Comparison of ENCODE assay signal across 8 cellular contexts in genomic region chr15:43800286-43801136, GRCh38. TPM values are rescaled to one million over a fixed set of nuclear protein-coding genes. Genes with fewer than 3 reads are reported as not detected.
A peak's percentile ranks its signal among the peaks of the same experiment; 100 is the strongest.
DNase-seq lines count a peak whose midpoint lies in the region; ATAC-seq, FAIRE-seq and TF ChIP-seq lines count a peak whose summit lies in the region.

A gene with protein sequence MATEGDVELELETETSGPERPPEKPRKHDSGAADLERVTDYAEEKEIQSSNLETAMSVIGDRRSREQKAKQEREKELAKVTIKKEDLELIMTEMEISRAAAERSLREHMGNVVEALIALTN (plus strand): TSS chr15:43800599. CDS start chr15:43800623, 24 bp downstream.

- peak within 1 kb of the TSS; percentile 71 for H3K27ac ChIP-seq in astrocyte (ENCODE audit: low read depth, low read length)

- peaks cover 23% of the 10 kb centered on the region for H4K20me1 ChIP-seq in astrocyte (ENCODE audit: insufficient read depth, low read length)

- H3K27me3 Mint-ChIP-seq in astrocyte (ENCODE audit: low read depth, unreplicated experiment), result no peaks in the 10 kb centered on the region

- in situ Hi-C loops in GM13976 (cut with MboI; ENCODE audit: low sequenced_read_pairs, unreplicated experiment), result no loop called here

- peak within 1 kb of the TSS; percentile 100 for H3K4me3 ChIP-seq in astrocyte (ENCODE audit: insufficient read depth, low read depth, low read length)

- peak within 1 kb of the TSS; percentile 96 for H3K4me2 ChIP-seq in astrocyte (ENCODE audit: low read length)

- no peak for FAIRE-seq in astrocyte (lab: Jason Lieb, UNC)

- H3K9ac ChIP-seq in astrocyte (ENCODE audit: low read length), result peak within 1 kb of the TSS; percentile 95

- peaks cover 19% of the 10 kb centered on the region for H3K4me1 ChIP-seq in astrocyte (ENCODE audit: insufficient read depth, low read length)

- H3K9me3 Mint-ChIP-seq in astrocyte (ENCODE audit: unreplicated experiment), result peaks cover 2% of the 10 kb centered on the region

- TF ChIP-seq CTCF in GM13976 (IDR thresholded peaks at IDR 0.05; ENCODE audit: borderline replicate concordance, control extremely low read depth, extremely low read depth, insufficient read depth, missing control alignments) (no peak), astrocyte (IDR thresholded peaks at IDR 0.05; ENCODE audit: insufficient read depth, low read depth, low read length) (no peak)

- H3K36me3 Mint-ChIP-seq in astrocyte (ENCODE audit: low read depth, unreplicated experiment), result peaks cover 23% of the 10 kb centered on the region

- H3K4me1 Mint-ChIP-seq in astrocyte (ENCODE audit: low read depth, unreplicated experiment), result peaks cover 43% of the 10 kb centered on the region

- ATAC-seq in HG02840 (IDR thresholded peaks at IDR 0.05; ENCODE audit: low FRiP score, unreplicated experiment), result peak; percentile 77
- no peak for ATAC-seq in GM18873 (IDR thresholded peaks at IDR 0.05; ENCODE audit: low FRiP score, unreplicated experiment)

- H3K27ac Mint-ChIP-seq in astrocyte (ENCODE audit: unreplicated experiment), result peak within 1 kb of the TSS; percentile 99

- H2AFZ ChIP-seq in astrocyte (ENCODE audit: low read depth, low read length), result peak within 1 kb of the TSS; percentile 78

- peak; percentile 89 for DNase-seq in GM13976 (ENCODE audit: low spot score)
- peak; percentile 54 for DNase-seq in NCI-H2029 (lab: John Stamatoyannopoulos, UW)
- peak; percentile 88 for DNase-seq in T-helper 9 cell
- DNase-seq in astrocyte (ENCODE audit: low read depth), result peak; percentile 74
- DNase-seq in hepatic stellate cell (ENCODE audit: low spot score), result peak; percentile 85
- peak; percentile 94 for DNase-seq in retina

- H3K36me3 ChIP-seq in astrocyte (ENCODE audit: insufficient read depth, low read length), result peaks cover 34% of the 10 kb centered on the region

- H3K4me3 Mint-ChIP-seq in astrocyte (ENCODE audit: unreplicated experiment), result peak within 1 kb of the TSS; percentile 100

- H3K9me3 ChIP-seq in astrocyte (ENCODE audit: insufficient read depth, low read depth, low read length), result no peaks in the 10 kb centered on the region

- H3K27me3 ChIP-seq in astrocyte (ENCODE audit: insufficient read depth, low read length), result no peaks in the 10 kb centered on the region

- H3K79me2 ChIP-seq in astrocyte (ENCODE audit: insufficient read depth, low read length), result peaks cover 20% of the 10 kb centered on the region

RNA-seq across cellular contexts. Expression of the gene that starts here (rescaled TPM):
- total RNA-seq in astrocyte, result 13.7 and 15.7 TPM in 2 replicates
